16 cellular contexts compared by ENCODE assay signal in genomic region chrX:110006826-110007375, GRCh38. TPM values are rescaled to one million over a fixed set of nuclear protein-coding genes. Genes with fewer than 3 reads are reported as not detected.
DNase-seq lines count a peak whose midpoint lies in the region; ATAC-seq, FAIRE-seq and TF ChIP-seq lines count a peak whose summit lies in the region.
"Had no signal": no experiment of that assay in that cellular context is flagged by ENCODE, and none has a peak within 500 bp of the region (broad histone marks: within the 10 kb centered on the region; RNA-seq: fewer than 3 reads in every experiment).

No MANE protein-coding gene starts in this region.

- H3K27ac ChIP-seq in K562 (ENCODE audit: extremely low read depth, low read depth, low read length) (peak overlapping the region; percentile 22; the same call in 1 of the 3 replicates), lower lobe of right lung (no peak overlapping the region), ascending aorta (no peak overlapping the region)
- H3K27ac ChIP-seq: left lung, transverse colon had no signal

- no peak for TF ChIP-seq EP300 in K562 (IDR thresholded peaks at IDR 0.05; ENCODE audit: low read length)

- H3K4me3 ChIP-seq in K562: no peak overlapping the region
- peak overlapping the region; percentile 68 for H3K4me3 ChIP-seq in lower lobe of right lung
- H3K4me3 ChIP-seq in ascending aorta: no peak overlapping the region
- H3K4me3 ChIP-seq: left lung, MG63, transverse colon had no signal

- peaks cover 21 to 43% of the 10 kb centered on the region in 2 experiments; a peak in 4 of 5 replicates for H3K4me1 ChIP-seq in K562 (replicated peaks in 1 of 2; ENCODE audit: control insufficient read depth in 2 of 2, insufficient read depth in 2 of 2, low read length in 2 of 2)
- peaks cover 32% of the 10 kb centered on the region for H3K4me1 ChIP-seq in lower lobe of right lung
- no peaks in the 10 kb centered on the region for H3K4me1 ChIP-seq in ascending aorta

- CTCF ChIA-PET in K562 (lab: Yijun Ruan, JAX; ENCODE audit: low intra/inter-chr PET ratio): no interaction called here

- POLR2A ChIA-PET in K562 (lab: Yijun Ruan, JAX): interaction anchor here (0.6 to 1.4 kb wide), 2 partner anchors 59 to 64 kb away, joined by 3 read pairs; no protein-coding TSS in a partner anchor

- peak overlapping the region; percentile 35 for H3K4me2 ChIP-seq in K562 (ENCODE audit: insufficient read depth, low read length)

- peaks cover 84% of the 10 kb centered on the region for H3K79me2 ChIP-seq in K562 (ENCODE audit: control insufficient read depth, insufficient read depth, low read length)

- intact Hi-C loops in K562 (cut with micrococcal nuclease): no loop called here
- intact Hi-C loops in lower lobe of right lung (cut with DNase I): no loop called here
- intact Hi-C loops in ascending aorta (cut with DNase I): loop anchor here (10.0 kb wide), 3 partner anchors 272 to 1088 kb away; partner anchors contain the start of genes ACSL4 and PAK3

- no peak for TF ChIP-seq POLR2A in K562 (conservative IDR thresholded peaks at IDR 0.05)

- no peaks in the 10 kb centered on the region for H3K9me1 ChIP-seq in K562 (ENCODE audit: control insufficient read depth, insufficient read depth, low read length)

- no TSS peak for BruUV-seq in K562 (replicated peaks; lab: Mats Ljungman, UMichigan)

- 42% methylated on average over 3 of the region's 3 CpGs for WGBS in K562 (ENCODE audit: insufficient coverage, low coverage, missing lambda C conversion rate)

- no peak for TF ChIP-seq RAD21 in K562 (CRISPR knock-in tag; conservative IDR thresholded peaks at IDR 0.05 in 1 of 2, IDR thresholded peaks at IDR 0.05 in 1 of 2)

- H4K20me1 ChIP-seq in K562 (replicated peaks; ENCODE audit: control insufficient read depth, insufficient read depth, low read length): no peaks in the 10 kb centered on the region; the same call in 1 of the 2 replicates

- DNase-seq in ELR (ENCODE audit: low read depth): peak; percentile 4
- peak; percentile 46 for DNase-seq in M059J (ENCODE audit: low read depth)
- DNase-seq in K562 (ENCODE audit: extremely low read depth in 1 of 4, low spot score in 3 of 4): peak in 1 of 4 experiments; percentile 9
- no peak for DNase-seq in lower lobe of right lung
- DNase-seq in NCI-H2227 (lab: John Stamatoyannopoulos, UW; ENCODE audit: unreplicated experiment): no peak
- no peak for DNase-seq in GM19238 (ENCODE audit: insufficient read length, low spot score)
- no peak for DNase-seq in activated CD4-positive, alpha-beta T cell treated with anti-CD3 and anti-CD28 coated beads, Interleukin-2, amount 50 U/mL, for 1 hour
- no peak for DNase-seq in ascending aorta (ENCODE audit: low spot score in 2 of 2)
- DNase-seq: central memory CD4-positive, alpha-beta T cell; left lung; MG63; naive thymus-derived CD8-positive, alpha-beta T cell; NCI-H2171 treated with DMSO at 0.1 percent for 48 hours; retina; transverse colon had no signal

- H2AFZ ChIP-seq in K562 (ENCODE audit: low read depth, low read length): no peak overlapping the region

- TF ChIP-seq CTCF in K562 (IDR thresholded peaks at IDR 0.05 in 2 of 3, conservative IDR thresholded peaks at IDR 0.05 in 1 of 3; ENCODE audit: insufficient read depth in 2 of 3, low read depth in 1 of 3, low read length in 3 of 3) (no peak), lower lobe of right lung (IDR thresholded peaks at IDR 0.05) (no peak), ascending aorta (IDR thresholded peaks at IDR 0.05) (no peak)

- H3K36me3 ChIP-seq in K562 (ENCODE audit: control insufficient read depth, insufficient read depth, low read length) (peaks cover 76% of the 10 kb centered on the region), lower lobe of right lung (no peaks in the 10 kb centered on the region), ascending aorta (no peaks in the 10 kb centered on the region)
- H3K36me3 ChIP-seq: left lung, MG63, transverse colon had no signal

- H3K27me3 ChIP-seq in K562 (ENCODE audit: control insufficient read depth in 2 of 2, insufficient read depth in 2 of 2, low read length in 2 of 2): no peaks in the 10 kb centered on the region
- H3K27me3 ChIP-seq in lower lobe of right lung (ENCODE audit: low read depth): no peaks in the 10 kb centered on the region
- H3K27me3 ChIP-seq in ascending aorta: no peaks in the 10 kb centered on the region
- H3K27me3 ChIP-seq: MG63, transverse colon had no signal

- no peak overlapping the region; a peak in 1 of 4 replicates for H3K9ac ChIP-seq in K562 (ENCODE audit: insufficient read depth in 1 of 2, low read depth in 2 of 2, low read length in 2 of 2)

- ATAC-seq in K562: no peak
- no peak for ATAC-seq in lower lobe of right lung
- ATAC-seq: activated CD4-positive, CD25-positive, alpha-beta regulatory T cell treated with anti-CD3 and anti-CD28 coated beads, Interleukin-2, amount 50 U/mL, for 24 hours; left lung; naive thymus-derived CD8-positive, alpha-beta T cell had no signal

- in situ Hi-C loops in K562 (cut with MboI): no loop called here

- H3K9me3 ChIP-seq in K562 (replicated peaks; ENCODE audit: control insufficient read depth, insufficient read depth, low read depth, low read length): no peaks in the 10 kb centered on the region
- no peaks in the 10 kb centered on the region for H3K9me3 ChIP-seq in lower lobe of right lung
- H3K9me3 ChIP-seq in ascending aorta: no peaks in the 10 kb centered on the region
- H3K9me3 ChIP-seq: left lung, MG63, transverse colon had no signal

- no peak for FAIRE-seq in K562 (lab: Jason Lieb, UNC)

TF ChIP-seq in K562, 482 proteins besides CTCF, POLR2A, EP300 and RAD21:
- TF ChIP-seq HNRNPUL1 (IDR thresholded peaks at IDR 0.05; ENCODE audit: low read length): no peak
- 0 out of 2 replicates have a peak, but pooled peaks have one; percentile 12 for TF ChIP-seq ATF3 (IDR thresholded peaks at IDR 0.05)
- TF ChIP-seq ATF3 (CRISPR knock-in tag; conservative IDR thresholded peaks at IDR 0.05): no peak
- TF ChIP-seq FOSL1 (tag; conservative IDR thresholded peaks at IDR 0.05): 0 out of 2 replicates have a peak, but pooled peaks have one; percentile 15
- TF ChIP-seq NFXL1 (CRISPR knock-in tag; IDR thresholded peaks at IDR 0.05): no peak
- no peak for TF ChIP-seq BACH1 (tag; IDR thresholded peaks at IDR 0.05)
- TF ChIP-seq SMARCC2 (IDR thresholded peaks at IDR 0.05; ENCODE audit: low read depth): no peak
- TF ChIP-seq ZBTB34 (CRISPR knock-in tag; IDR thresholded peaks at IDR 0.05): no peak
- peak; percentile 21 for TF ChIP-seq MEIS2 (IDR thresholded peaks at IDR 0.05; ENCODE audit: partially characterized antibody)
TF ChIP-seq in K562: peak in this region for 3.

RNA-seq across cellular contexts. Expression of gene TMEM164, which starts 4.0 kb away (rescaled TPM):
- 32.6 and 33.4 TPM in 2 replicates for total RNA-seq in M059J (2014; rRNA removed; shearing (Covaris generic))
- 48.8 and 62.1 TPM in 2 replicates for total RNA-seq in K562 (2011; cell fraction: chromatin; rRNA removed; ENCODE audit: low replicate concordance)
- total RNA-seq in K562 (2011; cell fraction: nucleolus; rRNA removed): 47.6 and 54.0 TPM in 2 replicates
- total RNA-seq in K562 (2011; cell fraction: nucleoplasm; rRNA removed): 66.5 and 89.7 TPM in 2 replicates
- 18.3 and 44.2 TPM in 2 replicates for total RNA-seq in K562 (2014; rRNA removed)
- 24.7 and 25.4 TPM in 2 replicates for total RNA-seq in K562 (2014; rRNA removed; fragmentation: Illumina TruSeq; extraction: Trizol)
- 25.9 and 28.7 TPM in 2 replicates for total RNA-seq in K562 (2015; rRNA removed; fragmentation: Illumina TruSeq; extraction: Trizol)
- 57.3 and 58.7 TPM in 2 replicates for total RNA-seq in K562 (2021)
- polyA plus RNA-seq in K562 (2011; rRNA removed): 23.1 and 28.0 TPM in 2 replicates
- 20.8 and 24.2 TPM in 2 replicates for polyA plus RNA-seq in K562 (2011; cell fraction: cytosol; rRNA removed)
- polyA plus RNA-seq in K562 (2011; cell fraction: nucleus; rRNA removed): 37.8 and 51.1 TPM in 2 replicates
- 31.6 and 34.8 TPM in 2 replicates for polyA plus RNA-seq in K562 (2012)
- 47.4 and 47.7 TPM in 2 replicates for polyA plus RNA-seq in K562 (2014; fragmentation: Illumina TruSeq; extraction: Trizol)
- polyA plus RNA-seq in K562 (2014; fragmentation: Nextera tagmentation; extraction: Ambion mirVana): 1 to 10 TPM; 2.4 to 3.0 TPM
- 22.6 and 23.8 TPM in 2 replicates for polyA plus RNA-seq in K562 (2014; rRNA removed)
- polyA minus RNA-seq in K562 (2011; rRNA and poly(A)+ RNA removed): 30.1 and 30.7 TPM in 2 replicates
- 30.5 and 31.7 TPM in 2 replicates for polyA minus RNA-seq in K562 (2011; cell fraction: cytosol; rRNA and poly(A)+ RNA removed)
- 22.8 and 30.3 TPM in 2 replicates for polyA minus RNA-seq in K562 (2011; cell fraction: nucleus; rRNA and poly(A)+ RNA removed)
- total RNA-seq in lower lobe of right lung: 66.4 TPM
- total RNA-seq in ascending aorta: 15.0 TPM

Comparison
In these comparisons a context has a peak if more than half of its experiments do, and no peak if none do; other contexts are left out.
1. DNase-seq: peak in ELR (single experiment) and M059J (single experiment); none in lower lobe of right lung (single experiment), NCI-H2227 (single experiment), GM19238 (single experiment), activated CD4-positive, alpha-beta T cell treated with anti-CD3 and anti-CD28 coated beads, Interleukin-2, amount 50 U/mL, for 1 hour (single experiment) and ascending aorta (0 of 2).